Comparison of ENCODE assay signal across 15 cellular contexts in genomic region chr4:125985856-125986255, GRCh38.
A peak's percentile ranks its signal among the peaks of the same experiment; 100 is the strongest.
DNase-seq lines count a peak whose midpoint lies in the region; ATAC-seq and TF ChIP-seq lines count a peak whose summit lies in the region.
"Had no signal": no experiment of that assay in that cellular context is flagged by ENCODE, and none has a peak within 500 bp of the region (broad histone marks: within the 10 kb centered on the region; RNA-seq: fewer than 3 reads in every experiment).

No MANE protein-coding gene starts in this region.

- TF ChIP-seq POLR2A in erythroblast (IDR thresholded peaks at IDR 0.05; ENCODE audit: low read length) = no peak

- DNase-seq in DMS 273 (lab: John Stamatoyannopoulos, UW; ENCODE audit: unreplicated experiment) (peak; percentile 17), DMS 273 treated with DMSO at 0.1 percent for 48 hours (lab: John Stamatoyannopoulos, UW) (no peak), M059J (ENCODE audit: low read depth) (peak; percentile 53), astrocyte of the hippocampus (ENCODE audit: low read depth, low spot score) (peak; percentile 30), renal cortical epithelial cell (ENCODE audit: low read depth) (peak; percentile 2), DMS153 treated with DMSO at 0.1 percent for 48 hours (lab: John Stamatoyannopoulos, UW; ENCODE audit: unreplicated experiment) (no peak), erythroblast (lab: John Stamatoyannopoulos, UW) (no peak)
- DNase-seq: activated naive CD4-positive, alpha-beta T cell treated with anti-CD3 and anti-CD28 coated beads for 36 hours; NCI-H510A; stimulated activated CD4-positive, alpha-beta T cell treated with anti-CD3 and anti-CD28 coated beads, Interleukin-2, amount 100 ng/mL, for 24 hours; stomach; T-helper 1 cell had no signal

- ATAC-seq in HG02973 (IDR thresholded peaks at IDR 0.05; ENCODE audit: unreplicated experiment) = no peak
- ATAC-seq: gastroesophageal sphincter, pancreas had no signal

Comparison
In these comparisons a context has a peak if more than half of its experiments do, and no peak if none do; other contexts are left out.
1. DNase-seq: peak in DMS 273 (single experiment), M059J (single experiment), astrocyte of the hippocampus (single experiment) and renal cortical epithelial cell (single experiment); none in DMS 273 treated with DMSO at 0.1 percent for 48 hours (single experiment), DMS153 treated with DMSO at 0.1 percent for 48 hours (single experiment) and erythroblast (0 of 2).